ENCODE assay signal across 22 cellular contexts in genomic region chrX:24761306-24761705, GRCh38.
"Had no signal": no experiment of that assay in that cellular context is flagged by ENCODE, and none has a peak within 500 bp of the region (broad histone marks: within the 10 kb centered on the region; RNA-seq: fewer than 3 reads in every experiment).

No MANE protein-coding gene starts in this region.

- H3K4me2 ChIP-seq: smooth muscle cell had no signal

- H3K36me3 ChIP-seq: colonic mucosa, right atrium auricular region, suprapubic skin, transverse colon, vagina had no signal

- H3K27me3 Mint-ChIP-seq: memory B cell; stimulated activated naive CD8-positive, alpha-beta T cell treated with anti-CD3 and anti-CD28 coated beads, Interleukin-15, amount 100 ng/mL, for 72 hours had no signal

- H3K27ac Mint-ChIP-seq: endodermal cell, memory B cell had no signal

- H3K4me1 Mint-ChIP-seq: endodermal cell; stimulated activated naive CD8-positive, alpha-beta T cell treated with anti-CD3 and anti-CD28 coated beads, Interleukin-15, amount 100 ng/mL, for 72 hours had no signal

- H3K9me3 ChIP-seq: colonic mucosa, gastroesophageal sphincter, right atrium auricular region, suprapubic skin, transverse colon, vagina had no signal

- H3K27ac ChIP-seq: colonic mucosa, epithelial cell of prostate, gastroesophageal sphincter, right atrium auricular region, suprapubic skin, transverse colon, vagina, VCaP had no signal

- H3K4me1 ChIP-seq: colonic mucosa, gastroesophageal sphincter, right atrium auricular region, suprapubic skin, transverse colon, vagina had no signal

- H3K4me3 ChIP-seq: colonic mucosa, gastroesophageal sphincter, right atrium auricular region, smooth muscle cell, suprapubic skin, transverse colon, vagina had no signal

- H3K27me3 ChIP-seq: colonic mucosa, gastroesophageal sphincter, right atrium auricular region, suprapubic skin, transverse colon, vagina had no signal

- H3K36me3 Mint-ChIP-seq: natural killer cell had no signal

- H3K4me3 Mint-ChIP-seq: endodermal cell; immature natural killer cell; memory B cell; natural killer cell; stimulated activated naive CD8-positive, alpha-beta T cell treated with anti-CD3 and anti-CD28 coated beads, Interleukin-15, amount 100 ng/mL, for 72 hours had no signal

- H3K9me3 Mint-ChIP-seq: activated naive CD4-positive, alpha-beta T cell treated with anti-CD3 and anti-CD28 coated beads, Interleukin-2, amount 50 U/mL, for 72 hours; endodermal cell; immature natural killer cell; memory B cell; natural killer cell; stimulated activated naive CD8-positive, alpha-beta T cell treated with anti-CD3 and anti-CD28 coated beads, Interleukin-15, amount 100 ng/mL, for 72 hours had no signal

- DNase-seq: activated CD4-positive, CD25-positive, alpha-beta regulatory T cell treated with anti-CD3 and anti-CD28 coated beads, Interleukin-2, amount 50 U/mL, for 72 hours; activated gamma-delta T cell treated with Interleukin-2 at 50 U/mL for 16 hours; caudate nucleus; colonic mucosa; endodermal cell; immature natural killer cell; left ventricle myocardium superior; natural killer cell; posterior cingulate gyrus; stimulated activated CD4-positive, alpha-beta T cell treated with anti-CD3 and anti-CD28 coated beads, Interleukin-4, amount 100 ng/mL, for 1 hour; stimulated activated naive CD8-positive, alpha-beta T cell treated with anti-CD3 and anti-CD28 coated beads, Interleukin-15, amount 100 ng/mL, for 72 hours; SW 1271; transverse colon had no signal
